In genomic region chr20:62369508-62370114, GRCh38 we compare ENCODE assay signal across 12 cellular contexts. TPM values are rescaled to one million over a fixed set of nuclear protein-coding genes. Genes with fewer than 3 reads are reported as not detected.
DNase-seq lines count a peak whose midpoint lies in the region; ATAC-seq and TF ChIP-seq lines count a peak whose summit lies in the region.
"Had no signal": no experiment of that assay in that cellular context is flagged by ENCODE, and none has a peak within 500 bp of the region (broad histone marks: within the 10 kb centered on the region; RNA-seq: fewer than 3 reads in every experiment).

No MANE protein-coding gene starts in this region.

- CTCF ChIA-PET in PC-9 (lab: Charles Lee), result interaction anchor here (0.6 to 2.2 kb wide), 3 partner anchors 10 to 20 kb away, joined by 3 to 8 read pairs (median 4); no protein-coding TSS in a partner anchor

- H3K27ac ChIP-seq in PC-9, result peak overlapping the region; percentile 35
- H3K27ac ChIP-seq in neural progenitor cell, result no peak overlapping the region
- peak overlapping the region in 28 of 59 donors; percentile 6 to 82 (median 48) for H3K27ac ChIP-seq in dorsolateral prefrontal cortex

- BruUV-seq in PC-9 (replicated peaks; lab: Mats Ljungman, UMichigan), result no TSS peak

- peak overlapping the region; percentile 83 for H3K4me3 Mint-ChIP-seq in neural progenitor cell
- H3K4me3 Mint-ChIP-seq in T-helper 2 cell treated with Interferon-gamma antibody and Interleukin-4, amounts not matched to agents 5 μg/mL and 100 μg/mL, for 36 hours, result no peak overlapping the region

- H3K79me2 ChIP-seq in PC-9 (ENCODE audit: low read depth) (peaks cover 25% of the 10 kb centered on the region), neural progenitor cell (ENCODE audit: low read depth) (peaks cover 24% of the 10 kb centered on the region)

- H3K9me3 Mint-ChIP-seq in neural progenitor cell, result peaks cover 2% of the 10 kb centered on the region
- no peaks in the 10 kb centered on the region for H3K9me3 Mint-ChIP-seq in T-helper 2 cell treated with Interferon-gamma antibody and Interleukin-4, amounts not matched to agents 5 μg/mL and 100 μg/mL, for 36 hours

- H3K36me3 ChIP-seq in PC-9 (ENCODE audit: low read depth) (0 out of 2 replicates have a peak, but pooled peaks cover 4% of the 10 kb centered on the region), neural progenitor cell (no peaks in the 10 kb centered on the region)

- H3K9ac ChIP-seq in neural progenitor cell, result no peak overlapping the region

- H3K4me2 ChIP-seq in PC-9 (peak overlapping the region; percentile 99), neural progenitor cell (peak overlapping the region; percentile 95)

- in situ Hi-C loops in ACHN (cut with HindIII; ENCODE audit: low pct_ligation_motif_present, low pct_unique_long_range_greater_than_20kb, low sequenced_read_pairs), result no loop called here

- intact Hi-C loops in PC-9 (cut with micrococcal nuclease; ENCODE audit: unreplicated experiment), result loop anchor here (1.0 to 5.0 kb wide), 2 partner anchors 10 to 423 kb away; no protein-coding TSS in a partner anchor
- intact Hi-C loops in dorsolateral prefrontal cortex (cut with DNase I), result no loop called here

- H3K36me3 Mint-ChIP-seq in neural progenitor cell, result no peaks in the 10 kb centered on the region
- no peaks in the 10 kb centered on the region for H3K36me3 Mint-ChIP-seq in T-helper 2 cell treated with Interferon-gamma antibody and Interleukin-4, amounts not matched to agents 5 μg/mL and 100 μg/mL, for 36 hours (ENCODE audit: low read depth)

- no peak overlapping the region for H3K27ac Mint-ChIP-seq in neural progenitor cell
- H3K27ac Mint-ChIP-seq in T-helper 2 cell treated with Interferon-gamma antibody and Interleukin-4, amounts not matched to agents 5 μg/mL and 100 μg/mL, for 36 hours, result no peak overlapping the region

- peak overlapping the region; percentile 58; the same call in 1 of the 2 replicates for H3K4me3 ChIP-seq in PC-9
- H3K4me3 ChIP-seq in neural progenitor cell, result peak overlapping the region; percentile 98
- H3K4me3 ChIP-seq in dorsolateral prefrontal cortex, result peak overlapping the region in 28 of 59 donors; percentile 10 to 85 (median 68)

- H3K9me3 ChIP-seq in PC-9 (ENCODE audit: insufficient read depth, low read depth) (no peaks in the 10 kb centered on the region), neural progenitor cell (ENCODE audit: low read depth) (no peaks in the 10 kb centered on the region)

- H3K27me3 Mint-ChIP-seq in neural progenitor cell (ENCODE audit: insufficient read depth, low read depth), result peaks cover 9% of the 10 kb centered on the region
- H3K27me3 Mint-ChIP-seq in T-helper 2 cell treated with Interferon-gamma antibody and Interleukin-4, amounts not matched to agents 5 μg/mL and 100 μg/mL, for 36 hours (ENCODE audit: low read depth), result peaks cover 29% of the 10 kb centered on the region

- peaks cover 21% of the 10 kb centered on the region for H3K4me1 Mint-ChIP-seq in neural progenitor cell
- peaks cover 1% of the 10 kb centered on the region for H3K4me1 Mint-ChIP-seq in T-helper 2 cell treated with Interferon-gamma antibody and Interleukin-4, amounts not matched to agents 5 μg/mL and 100 μg/mL, for 36 hours (ENCODE audit: low read depth)

- H3K27me3 ChIP-seq in PC-9 (ENCODE audit: insufficient read depth, low read depth) (no peaks in the 10 kb centered on the region), neural progenitor cell (no peaks in the 10 kb centered on the region), dorsolateral prefrontal cortex (no peaks in the 10 kb centered on the region)

- TF ChIP-seq CTCF in PC-9 (conservative IDR thresholded peaks at IDR 0.05), result no peak
- no peak for TF ChIP-seq CTCF in neural progenitor cell (IDR thresholded peaks at IDR 0.05)
- TF ChIP-seq CTCF in dorsolateral prefrontal cortex (IDR thresholded peaks at IDR 0.05 in 54 of 56, conservative IDR thresholded peaks at IDR 0.05 in 2 of 56; ENCODE audit: low read depth in 1 of 56, partially characterized antibody in 56 of 56), result no peak

- H4K20me1 ChIP-seq in PC-9 (ENCODE audit: insufficient read depth) (peaks cover 9% of the 10 kb centered on the region; the same call in 1 of the 2 replicates), neural progenitor cell (ENCODE audit: low read depth) (peaks cover 21% of the 10 kb centered on the region)

- H3K9me2 ChIP-seq in PC-9 (ENCODE audit: insufficient read depth), result no peaks in the 10 kb centered on the region

- POLR2A ChIA-PET in PC-9 (lab: Charles Lee; ENCODE audit: unreplicated experiment), result interaction anchor here (0.6 to 2.1 kb wide), 6 partner anchors 10 to 20 kb away, joined by 4 to 13 read pairs (median 6); no protein-coding TSS in a partner anchor

- H3K4me1 ChIP-seq in PC-9 (replicated peaks; ENCODE audit: insufficient read depth) (peaks cover 43% of the 10 kb centered on the region), neural progenitor cell (peaks cover 46% of the 10 kb centered on the region)

- ATAC-seq in esophagus mucosa, result peak; percentile 30
- no peak for ATAC-seq in GM21737 (IDR thresholded peaks at IDR 0.05; ENCODE audit: unreplicated experiment)

- DNase-seq in ACHN, result peak; percentile 42
- DNase-seq in PC-9, result peak in 1 of 2 experiments; percentile 79
- no peak for DNase-seq in neural progenitor cell (ENCODE audit: low spot score)
- no peak for DNase-seq in activated CD8-positive, alpha-beta memory T cell treated with anti-CD3 and anti-CD28 coated beads, Interleukin-2, amount 50 U/mL, for 48 hours
- no peak for DNase-seq in dorsolateral prefrontal cortex
- no peak for DNase-seq in T-helper 2 cell treated with Interferon-gamma antibody and Interleukin-4, amounts not matched to agents 5 μg/mL and 100 μg/mL, for 36 hours (ENCODE audit: low spot score)
- DNase-seq: activated effector memory CD4-positive, alpha-beta T cell treated with Interleukin-2 at 50 U/mL for 16 hours; AML-193; Kasumi-1; NCI-H774 had no signal

- H3F3A ChIP-seq in PC-9 (ENCODE audit: insufficient read depth, low read depth), result peaks cover 37% of the 10 kb centered on the region
- peaks cover 50% of the 10 kb centered on the region for H3F3A ChIP-seq in neural progenitor cell (ENCODE audit: low read depth)

- H2AFZ ChIP-seq in PC-9 (no peak overlapping the region), neural progenitor cell (replicated peaks) (no peak overlapping the region)

RNA-seq across cellular contexts. Expression of gene LAMA5, which starts 2.5 kb away (rescaled TPM):
- total RNA-seq in PC-9 (2021) (700 and 744 TPM in 2 replicates), esophagus mucosa (83.4 TPM), neural progenitor cell (ENCODE audit: low replicate concordance) (12.1 and 63.9 TPM in 2 replicates), dorsolateral prefrontal cortex (100 to 1,000 TPM in 30 of 120 experiments, 10 to 100 TPM in 90; 31.1 to 179 (median 80.7) TPM)

RNA-seq across cellular contexts. Expression of gene RPS21, which starts 17.3 kb away (rescaled TPM):
- 2,188 and 2,275 TPM in 2 replicates for total RNA-seq in PC-9 (2021)
- 1,745 TPM for total RNA-seq in esophagus mucosa
- 1,629 and 1,765 TPM in 2 replicates for total RNA-seq in neural progenitor cell (ENCODE audit: low replicate concordance)
- 100 to 1,000 TPM; 411 to 983 (median 581) TPM for total RNA-seq in dorsolateral prefrontal cortex

RNA-seq across cellular contexts. Expression of gene CABLES2, which starts 37.5 kb away (rescaled TPM):
- total RNA-seq in PC-9 (2021) (11.2 and 14.1 TPM in 2 replicates), esophagus mucosa (2.4 TPM), neural progenitor cell (ENCODE audit: low replicate concordance) (8.1 and 13.8 TPM in 2 replicates), dorsolateral prefrontal cortex (10 to 100 TPM in 99 of 120 experiments, 1 to 10 TPM in 21; 7.0 to 18.7 (median 11.9) TPM)

RNA-seq across cellular contexts. Expression of gene RBBP8NL, which starts 57.7 kb away (rescaled TPM):
- total RNA-seq in PC-9 (2021) (8.7 and 14.0 TPM in 2 replicates), esophagus mucosa (5.1 TPM), neural progenitor cell (ENCODE audit: low replicate concordance) (0.03 TPM in 1 of 2 replicates, not detected in the other), dorsolateral prefrontal cortex (1 to 10 TPM in 4 of 120 experiments, under 1 TPM in 56, not detected in 60; 0.14 to 1.7 (median 0.29) TPM)
